18 cellular contexts compared by ENCODE assay signal in the genomic region with DNA sequence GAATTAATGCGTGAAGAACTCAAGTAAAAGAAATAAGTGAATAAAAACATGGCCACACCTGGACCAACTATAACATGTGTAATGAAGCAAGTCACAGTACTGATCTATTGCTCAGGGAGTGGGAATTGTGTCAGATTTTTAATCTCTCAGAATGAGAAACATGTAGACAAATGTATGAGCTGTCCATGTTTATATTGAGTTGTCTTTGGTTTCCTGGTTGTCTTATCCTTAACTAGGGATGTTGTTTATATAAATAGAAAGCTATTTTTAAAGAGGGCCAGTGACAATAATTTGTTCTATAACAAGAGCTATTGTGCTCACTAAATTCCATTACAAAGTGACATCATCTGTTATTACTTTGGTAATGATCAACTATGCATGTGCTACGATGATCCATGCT.
"Had no signal": no experiment of that assay in that cellular context is flagged by ENCODE, and none has a peak within 500 bp of the region (broad histone marks: within the 10 kb centered on the region; RNA-seq: fewer than 3 reads in every experiment).

No MANE protein-coding gene starts in this region.

- H3K27me3 ChIP-seq: cardiac muscle cell, gastrocnemius medialis, ovary, right atrium auricular region, tibial artery had no signal

- H3K36me3 ChIP-seq: cardiac muscle cell, gastrocnemius medialis, neutrophil, ovary, prostate gland, right atrium auricular region, tibial artery had no signal

- DNase-seq: activated CD4-positive, alpha-beta memory T cell treated with anti-CD3 and anti-CD28 coated beads, Interleukin-2, amount 10 ng/mL, durations not matched to agents 7 days and 5 days; activated CD4-positive, alpha-beta T cell treated with anti-CD3 and anti-CD28 coated beads, Interleukin-2, amount 10 ng/mL, durations not matched to agents 24 days and 14 days; activated effector memory CD4-positive, alpha-beta T cell treated with Interleukin-2 at 50 U/mL for 16 hours; activated naive CD4-positive, alpha-beta T cell treated with anti-CD3 and anti-CD28 coated beads for 36 hours; activated T-cell treated with anti-CD3 and anti-CD28 coated beads, Interleukin-2, amount 50 U/mL, for 72 hours; amygdala; gastrocnemius medialis; head of caudate nucleus; hypothalamus; left cardiac atrium; ovary; stimulated activated CD4-positive, alpha-beta T cell treated with anti-CD3 and anti-CD28 coated beads, Interleukin-1b, Interleukin-23, amount 100 ng/mL, for 48 hours; stimulated activated naive CD8-positive, alpha-beta T cell treated with anti-CD3 and anti-CD28 coated beads, Interleukin-15, amount 100 ng/mL, for 72 hours; tibial artery had no signal

- H3K27ac ChIP-seq: cardiac muscle cell, gastrocnemius medialis, neutrophil, ovary, prostate gland, right atrium auricular region, tibial artery had no signal

- H3K4me1 ChIP-seq: gastrocnemius medialis, prostate gland, right atrium auricular region, tibial artery had no signal

- H3K4me3 ChIP-seq: cardiac muscle cell, gastrocnemius medialis, ovary, prostate gland, right atrium auricular region, tibial artery had no signal

- ATAC-seq: activated T-cell treated with anti-CD3 and anti-CD28 coated beads, Interleukin-2, amount 50 U/mL, for 72 hours; gastrocnemius medialis; left cardiac atrium; stimulated activated naive CD8-positive, alpha-beta T cell treated with anti-CD3 and anti-CD28 coated beads, Interleukin-15, amount 100 ng/mL, for 72 hours had no signal

- H3K9me3 ChIP-seq: gastrocnemius medialis, ovary, prostate gland, right atrium auricular region, tibial artery had no signal
